Comparison of ENCODE assay signal across 23 cellular contexts in the genomic region with DNA sequence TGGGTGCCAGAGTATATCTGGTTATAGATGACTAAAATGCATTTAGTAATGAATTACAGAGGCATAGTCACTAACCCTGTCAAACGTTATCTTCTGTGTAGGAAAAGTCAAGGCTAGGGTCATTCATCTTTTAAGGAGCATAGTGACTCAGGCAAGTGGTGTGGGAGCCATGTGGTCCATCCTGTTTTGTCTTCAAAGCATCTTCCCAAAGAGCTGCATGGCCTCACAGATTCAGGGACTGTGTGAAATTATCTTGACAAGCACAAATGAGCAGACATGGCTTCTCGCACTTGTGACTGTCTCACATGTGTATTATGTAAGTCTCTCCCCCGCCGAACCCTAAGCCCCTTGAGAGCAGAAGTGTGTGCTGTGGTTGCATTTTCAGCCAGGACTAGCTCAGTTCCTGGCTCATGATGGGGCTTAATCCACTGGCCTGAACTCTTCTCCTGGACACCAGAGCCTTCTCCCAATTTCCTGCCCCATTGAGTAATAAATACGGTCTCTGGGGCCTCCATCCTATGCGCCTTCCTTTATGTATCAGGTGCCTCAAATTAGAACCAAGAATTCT.
DNase-seq lines count a peak whose midpoint lies in the region; ATAC-seq and TF ChIP-seq lines count a peak whose summit lies in the region.
"Had no signal": no experiment of that assay in that cellular context is flagged by ENCODE, and none has a peak within 500 bp of the region (broad histone marks: within the 10 kb centered on the region; RNA-seq: fewer than 3 reads in every experiment).

No MANE protein-coding gene starts in this region.

- no peaks in the 10 kb centered on the region for H3K79me2 ChIP-seq in trophoblast cell (ENCODE audit: control insufficient read depth, insufficient read depth, low read length, poor library complexity)

- H3K18ac ChIP-seq in trophoblast cell (ENCODE audit: low read length), result no peak overlapping the region

- no peak for TF ChIP-seq POLR2A in esophagus muscularis mucosa (IDR thresholded peaks at IDR 0.05; ENCODE audit: low read depth)

- no peak overlapping the region for H4K12ac ChIP-seq in trophoblast cell (ENCODE audit: low read depth, low read length)

- H3K9me3 ChIP-seq in esophagus muscularis mucosa (no peaks in the 10 kb centered on the region), trophoblast cell (ENCODE audit: insufficient read depth, low read depth, low read length) (no peaks in the 10 kb centered on the region)
- H3K9me3 ChIP-seq: A549, BE2C had no signal

- no peak overlapping the region for H3K4me3 ChIP-seq in esophagus muscularis mucosa
- no peak overlapping the region for H3K4me3 ChIP-seq in trophoblast cell (ENCODE audit: low read depth, low read length)
- H3K4me3 ChIP-seq: A549; BLaER1 treated with 17β-estradiol and CSF1 and Interleukin-3, amounts not matched to agents 10 nM and 100 nM; GM23338 had no signal

- no peak overlapping the region for H3K4ac ChIP-seq in trophoblast cell (ENCODE audit: low read depth, low read length)

- intact Hi-C loops in Right ventricle myocardium superior (cut with DNase I) (no loop called here), cardiac septum (cut with DNase I) (no loop called here), esophagus muscularis mucosa (cut with DNase I) (no loop called here), left ventricle myocardium superior (cut with micrococcal nuclease) (no loop called here)
- intact Hi-C loops in activated CD4-positive, alpha-beta memory T cell treated with anti-CD3 and anti-CD28 coated beads for 36 hours (cut with micrococcal nuclease), result no loop called here

- no peak overlapping the region for H3K9ac ChIP-seq in trophoblast cell (ENCODE audit: low read length)
- H3K9ac ChIP-seq: BLaER1 treated with 17β-estradiol and CSF1 and Interleukin-3, amounts not matched to agents 10 nM and 100 nM had no signal

- H3K4me1 Mint-ChIP-seq in activated CD4-positive, alpha-beta memory T cell treated with anti-CD3 and anti-CD28 coated beads for 36 hours (ENCODE audit: low read depth), result no peaks in the 10 kb centered on the region
- H3K4me1 Mint-ChIP-seq: CD14-positive monocyte; CD8-positive, alpha-beta memory T cell had no signal

- H2BK12ac ChIP-seq in trophoblast cell (ENCODE audit: low read length), result no peak overlapping the region

- DNase-seq in Right ventricle myocardium superior (peak; percentile 48), cardiac septum (ENCODE audit: low spot score) (no peak), esophagus muscularis mucosa (ENCODE audit: extremely low spot score) (peak; percentile 89), left ventricle myocardium superior (peak; percentile 49), trophoblast cell (peak; percentile 54 to 80), NCI-H748 (lab: John Stamatoyannopoulos, UW; ENCODE audit: unreplicated experiment) (no peak)
- no peak for DNase-seq in activated CD4-positive, alpha-beta memory T cell treated with anti-CD3 and anti-CD28 coated beads for 36 hours
- DNase-seq: 8988T; ACHN; AML-193; BE2C; CD4-positive, alpha-beta T cell; CD8-positive, alpha-beta memory T cell; DMS 273 treated with DMSO at 0.1 percent for 48 hours; DMS53; DMS79 treated with DMSO at 0.1 percent for 48 hours; GF-D8; H9 had no signal

- H3K4me3 Mint-ChIP-seq in activated CD4-positive, alpha-beta memory T cell treated with anti-CD3 and anti-CD28 coated beads for 36 hours, result no peak overlapping the region
- H3K4me3 Mint-ChIP-seq: CD14-positive monocyte; CD4-positive, alpha-beta T cell; CD8-positive, alpha-beta memory T cell; GM23338; H9 had no signal

- no peak overlapping the region for H3K14ac ChIP-seq in trophoblast cell (ENCODE audit: low read length)

- 82% methylated on average over 6 of the region's 6 CpGs for WGBS in esophagus muscularis mucosa
- no CpG with 5 or more reads among the region's 6 CpGs for WGBS in trophoblast cell (ENCODE audit: extremely low coverage, insufficient coverage, insufficient read length)

- no peak overlapping the region for H2BK120ac ChIP-seq in trophoblast cell (ENCODE audit: insufficient read depth, low read length, poor library complexity)

- no peak overlapping the region for H2AFZ ChIP-seq in trophoblast cell (ENCODE audit: insufficient read depth, low read length, poor library complexity)
- H2AFZ ChIP-seq: GM23338 had no signal

- no peak for TF ChIP-seq CTCF in esophagus muscularis mucosa (IDR thresholded peaks at IDR 0.05)

- H3K23ac ChIP-seq in trophoblast cell (ENCODE audit: low read length), result no peak overlapping the region

- CTCF ChIA-PET in activated CD4-positive, alpha-beta memory T cell treated with anti-CD3 and anti-CD28 coated beads for 36 hours (lab: Charles Lee), result no interaction called here

- no peak for TF ChIP-seq EP300 in esophagus muscularis mucosa (IDR thresholded peaks at IDR 0.05)

- H4K91ac ChIP-seq in trophoblast cell (ENCODE audit: low read depth, low read length), result no peak overlapping the region

- H3K27me3 Mint-ChIP-seq in activated CD4-positive, alpha-beta memory T cell treated with anti-CD3 and anti-CD28 coated beads for 36 hours, result peaks cover 3% of the 10 kb centered on the region
- H3K27me3 Mint-ChIP-seq: CD4-positive, alpha-beta T cell; CD8-positive, alpha-beta memory T cell had no signal

- H3K27me3 ChIP-seq in esophagus muscularis mucosa (no peaks in the 10 kb centered on the region), trophoblast cell (ENCODE audit: insufficient read depth, low read length) (no peaks in the 10 kb centered on the region)
- H3K27me3 ChIP-seq: BE2C; BLaER1 treated with 17β-estradiol and CSF1 and Interleukin-3, amounts not matched to agents 10 nM and 100 nM had no signal

- H4K8ac ChIP-seq in trophoblast cell (ENCODE audit: low read depth, low read length), result no peak overlapping the region

- no peak overlapping the region for H3K27ac Mint-ChIP-seq in activated CD4-positive, alpha-beta memory T cell treated with anti-CD3 and anti-CD28 coated beads for 36 hours
- H3K27ac Mint-ChIP-seq: CD14-positive monocyte; CD4-positive, alpha-beta T cell; CD8-positive, alpha-beta memory T cell; GM23338; H9 had no signal

- H3K4me1 ChIP-seq in esophagus muscularis mucosa, result no peaks in the 10 kb centered on the region
- no peaks in the 10 kb centered on the region for H3K4me1 ChIP-seq in trophoblast cell (ENCODE audit: control insufficient read depth in 1 of 2, insufficient read depth in 2 of 2, low read length in 2 of 2)
- H3K4me1 ChIP-seq: A549; BE2C; BLaER1 treated with 17β-estradiol and CSF1 and Interleukin-3, amounts not matched to agents 10 nM and 100 nM had no signal

- no peak overlapping the region for H2BK5ac ChIP-seq in trophoblast cell (ENCODE audit: low read depth, low read length, poor library complexity)

- no peak overlapping the region for H2AK5ac ChIP-seq in trophoblast cell (ENCODE audit: low read length)

- no peaks in the 10 kb centered on the region for H3K36me3 ChIP-seq in esophagus muscularis mucosa
- H3K36me3 ChIP-seq in trophoblast cell (ENCODE audit: control insufficient read depth in 1 of 2, insufficient read depth in 2 of 2, low read length in 2 of 2), result no peaks in the 10 kb centered on the region
- H3K36me3 ChIP-seq: BE2C; BLaER1 treated with 17β-estradiol and CSF1 and Interleukin-3, amounts not matched to agents 10 nM and 100 nM had no signal

- no peaks in the 10 kb centered on the region for H3K9me3 Mint-ChIP-seq in activated CD4-positive, alpha-beta memory T cell treated with anti-CD3 and anti-CD28 coated beads for 36 hours
- H3K9me3 Mint-ChIP-seq: CD4-positive, alpha-beta T cell; H9 had no signal

- no peak overlapping the region for H3K4me2 ChIP-seq in trophoblast cell (ENCODE audit: low read length)
- H3K4me2 ChIP-seq: A549; BLaER1 treated with 17β-estradiol and CSF1 and Interleukin-3, amounts not matched to agents 10 nM and 100 nM; GM23338 had no signal

- ATAC-seq in Right ventricle myocardium superior (ENCODE audit: poor library complexity) (peak; percentile 77), left ventricle myocardium superior (peak; percentile 87)
- ATAC-seq: A549, GM23338, HCT116 had no signal

- H3K27ac ChIP-seq in esophagus muscularis mucosa (replicated peaks in 1 of 4) (no peak overlapping the region), trophoblast cell (ENCODE audit: low read depth, low read length) (no peak overlapping the region)
- H3K27ac ChIP-seq: A549; BLaER1 treated with 17β-estradiol and CSF1 and Interleukin-3, amounts not matched to agents 10 nM and 100 nM had no signal

- no peaks in the 10 kb centered on the region for H3K79me1 ChIP-seq in trophoblast cell (ENCODE audit: low read length)

- H3K36me3 Mint-ChIP-seq in activated CD4-positive, alpha-beta memory T cell treated with anti-CD3 and anti-CD28 coated beads for 36 hours, result no peaks in the 10 kb centered on the region
- H3K36me3 Mint-ChIP-seq: CD14-positive monocyte; CD8-positive, alpha-beta memory T cell had no signal

- POLR2A ChIA-PET in activated CD4-positive, alpha-beta memory T cell treated with anti-CD3 and anti-CD28 coated beads for 36 hours (lab: Charles Lee), result no interaction called here

Comparison
In these comparisons a context has a peak if more than half of its experiments do, and no peak if none do; other contexts are left out.
1. DNase-seq: peak in Right ventricle myocardium superior (single experiment), esophagus muscularis mucosa (single experiment), left ventricle myocardium superior (single experiment) and trophoblast cell (2 of 2); none in cardiac septum (single experiment), NCI-H748 (single experiment) and activated CD4-positive, alpha-beta memory T cell treated with anti-CD3 and anti-CD28 coated beads for 36 hours (single experiment).